ENCODE assay signal across 1 cellular context in the genomic region with DNA sequence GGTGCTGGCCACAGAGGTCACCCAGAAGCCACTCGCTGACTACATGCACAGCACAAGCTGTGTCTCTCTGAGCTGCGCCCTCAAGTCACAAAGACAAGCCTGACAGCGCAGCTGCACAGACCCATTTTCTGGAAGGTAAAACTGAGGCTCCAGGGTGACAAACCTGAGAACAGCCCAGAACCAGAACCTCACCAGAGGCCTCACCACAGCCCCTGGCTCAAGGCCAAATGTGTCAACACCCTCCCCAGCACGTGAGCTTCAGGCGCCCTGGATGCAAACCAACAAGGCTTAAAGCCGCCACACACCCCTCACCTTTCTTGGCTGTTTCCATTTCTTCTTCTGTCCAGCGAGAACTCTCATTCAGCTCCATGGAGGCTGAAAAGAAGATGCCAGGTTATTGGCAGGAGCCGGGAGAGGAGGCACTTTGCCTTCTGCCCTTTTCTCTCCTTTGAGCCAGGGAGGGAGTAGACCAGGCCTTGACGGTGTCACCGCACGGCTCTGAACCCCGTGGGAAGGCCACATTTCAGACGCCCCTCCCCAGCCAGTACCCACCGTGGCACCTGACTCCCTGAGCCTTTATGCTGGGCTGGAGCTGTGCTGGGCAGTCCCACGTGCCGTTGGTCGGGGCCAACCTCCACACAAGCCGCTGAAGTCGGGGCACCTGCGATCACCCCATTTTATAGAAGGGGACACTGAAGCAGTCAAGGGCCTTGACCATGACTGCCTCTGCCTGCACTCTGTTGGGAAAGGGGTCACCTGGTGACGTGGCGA.
TF ChIP-seq lines count a peak whose summit lies in the region.

No MANE protein-coding gene starts in this region.

TF ChIP-seq in GM23338, 12 proteins besides CTCF, POLR2A, EP300 and RAD21:
- TF ChIP-seq CREB1 (CRISPR knock-in tag; IDR thresholded peaks at IDR 0.05; ENCODE audit: low read depth) (no peak), JUNB (IDR thresholded peaks at IDR 0.05; ENCODE audit: unreplicated experiment) (no peak), EZH2 (IDR thresholded peaks at IDR 0.05; ENCODE audit: low read depth, unreplicated experiment) (no peak), ETS1 (IDR thresholded peaks at IDR 0.05) (no peak), ZNF331 (CRISPR knock-in tag; IDR thresholded peaks at IDR 0.05; ENCODE audit: low read depth) (no peak), EZH2phosphoT487 (IDR thresholded peaks at IDR 0.05; ENCODE audit: unreplicated experiment) (no peak), NANOG (IDR thresholded peaks at IDR 0.05; ENCODE audit: borderline replicate concordance) (no peak)
- TF ChIP-seq, protein P1, sequence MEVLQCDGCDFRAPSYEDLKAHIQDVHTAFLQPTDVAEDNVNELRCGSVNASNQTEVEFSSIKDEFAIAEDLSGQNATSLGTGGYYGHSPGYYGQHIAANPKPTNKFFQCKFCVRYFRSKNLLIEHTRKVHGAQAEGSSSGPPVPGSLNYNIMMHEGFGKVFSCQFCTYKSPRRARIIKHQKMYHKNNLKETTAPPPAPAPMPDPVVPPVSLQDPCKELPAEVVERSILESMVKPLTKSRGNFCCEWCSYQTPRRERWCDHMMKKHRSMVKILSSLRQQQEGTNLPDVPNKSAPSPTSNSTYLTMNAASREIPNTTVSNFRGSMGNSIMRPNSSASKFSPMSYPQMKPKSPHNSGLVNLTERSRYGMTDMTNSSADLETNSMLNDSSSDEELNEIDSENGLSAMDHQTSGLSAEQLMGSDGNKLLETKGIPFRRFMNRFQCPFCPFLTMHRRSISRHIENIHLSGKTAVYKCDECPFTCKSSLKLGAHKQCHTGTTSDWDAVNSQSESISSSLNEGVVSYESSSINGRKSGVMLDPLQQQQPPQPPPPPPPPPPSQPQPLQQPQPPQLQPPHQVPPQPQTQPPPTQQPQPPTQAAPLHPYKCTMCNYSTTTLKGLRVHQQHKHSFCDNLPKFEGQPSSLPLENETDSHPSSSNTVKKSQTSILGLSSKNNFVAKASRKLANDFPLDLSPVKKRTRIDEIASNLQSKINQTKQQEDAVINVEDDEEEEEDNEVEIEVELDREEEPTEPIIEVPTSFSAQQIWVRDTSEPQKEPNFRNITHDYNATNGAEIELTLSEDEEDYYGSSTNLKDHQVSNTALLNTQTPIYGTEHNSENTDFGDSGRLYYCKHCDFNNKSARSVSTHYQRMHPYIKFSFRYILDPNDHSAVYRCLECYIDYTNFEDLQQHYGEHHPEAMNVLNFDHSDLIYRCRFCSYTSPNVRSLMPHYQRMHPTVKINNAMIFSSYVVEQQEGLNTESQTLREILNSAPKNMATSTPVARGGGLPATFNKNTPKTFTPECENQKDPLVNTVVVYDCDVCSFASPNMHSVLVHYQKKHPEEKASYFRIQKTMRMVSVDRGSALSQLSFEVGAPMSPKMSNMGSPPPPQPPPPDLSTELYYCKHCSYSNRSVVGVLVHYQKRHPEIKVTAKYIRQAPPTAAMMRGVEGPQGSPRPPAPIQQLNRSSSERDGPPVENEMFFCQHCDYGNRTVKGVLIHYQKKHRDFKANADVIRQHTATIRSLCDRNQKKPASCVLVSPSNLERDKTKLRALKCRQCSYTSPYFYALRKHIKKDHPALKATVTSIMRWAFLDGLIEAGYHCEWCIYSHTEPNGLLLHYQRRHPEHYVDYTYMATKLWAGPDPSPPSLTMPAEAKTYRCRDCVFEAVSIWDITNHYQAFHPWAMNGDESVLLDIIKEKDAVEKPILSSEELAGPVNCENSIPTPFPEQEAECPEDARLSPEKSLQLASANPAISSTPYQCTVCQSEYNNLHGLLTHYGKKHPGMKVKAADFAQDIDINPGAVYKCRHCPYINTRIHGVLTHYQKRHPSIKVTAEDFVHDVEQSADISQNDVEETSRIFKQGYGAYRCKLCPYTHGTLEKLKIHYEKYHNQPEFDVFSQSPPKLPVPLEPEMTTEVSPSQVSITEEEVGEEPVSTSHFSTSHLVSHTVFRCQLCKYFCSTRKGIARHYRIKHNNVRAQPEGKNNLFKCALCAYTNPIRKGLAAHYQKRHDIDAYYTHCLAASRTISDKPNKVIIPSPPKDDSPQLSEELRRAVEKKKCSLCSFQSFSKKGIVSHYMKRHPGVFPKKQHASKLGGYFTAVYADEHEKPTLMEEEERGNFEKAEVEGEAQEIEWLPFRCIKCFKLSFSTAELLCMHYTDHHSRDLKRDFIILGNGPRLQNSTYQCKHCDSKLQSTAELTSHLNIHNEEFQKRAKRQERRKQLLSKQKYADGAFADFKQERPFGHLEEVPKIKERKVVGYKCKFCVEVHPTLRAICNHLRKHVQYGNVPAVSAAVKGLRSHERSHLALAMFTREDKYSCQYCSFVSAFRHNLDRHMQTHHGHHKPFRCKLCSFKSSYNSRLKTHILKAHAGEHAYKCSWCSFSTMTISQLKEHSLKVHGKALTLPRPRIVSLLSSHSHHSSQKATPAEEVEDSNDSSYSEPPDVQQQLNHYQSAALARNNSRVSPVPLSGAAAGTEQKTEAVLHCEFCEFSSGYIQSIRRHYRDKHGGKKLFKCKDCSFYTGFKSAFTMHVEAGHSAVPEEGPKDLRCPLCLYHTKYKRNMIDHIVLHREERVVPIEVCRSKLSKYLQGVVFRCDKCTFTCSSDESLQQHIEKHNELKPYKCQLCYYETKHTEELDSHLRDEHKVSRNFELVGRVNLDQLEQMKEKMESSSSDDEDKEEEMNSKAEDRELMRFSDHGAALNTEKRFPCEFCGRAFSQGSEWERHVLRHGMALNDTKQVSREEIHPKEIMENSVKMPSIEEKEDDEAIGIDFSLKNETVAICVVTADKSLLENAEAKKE (CRISPR knock-in tag; IDR thresholded peaks at IDR 0.05): no peak
